8 cellular contexts compared by ENCODE assay signal in genomic region chr6:117907600-117908245, GRCh38. TPM values are rescaled to one million over a fixed set of nuclear protein-coding genes. Genes with fewer than 3 reads are reported as not detected.
DNase-seq lines count a peak whose midpoint lies in the region; ATAC-seq and TF ChIP-seq lines count a peak whose summit lies in the region.

No MANE protein-coding gene starts in this region.

- DNase-seq in activated CD4-positive, alpha-beta T cell treated with anti-CD3 and anti-CD28 coated beads for 36 hours = peak; percentile 12
- no peak for DNase-seq in activated CD4-positive, alpha-beta T cell treated with anti-CD3 and anti-CD28 coated beads for 1 hour
- peak in 4 of 7 donors; percentile 12 to 18 (median 14) for DNase-seq in adrenal gland
- no peak for DNase-seq in kidney epithelial cell (ENCODE audit: low read depth)
- no peak for DNase-seq in thoracic aorta (ENCODE audit: low spot score)
- DNase-seq in OCI-M2 (lab: John Stamatoyannopoulos, UW; ENCODE audit: unreplicated experiment) = no peak

- no peak overlapping the region for H3K27ac Mint-ChIP-seq in activated CD4-positive, alpha-beta T cell treated with anti-CD3 and anti-CD28 coated beads for 36 hours

- peaks cover 11 to 14% of the 10 kb centered on the region in 2 donors for H3K4me1 ChIP-seq in adrenal gland (replicated peaks in 1 of 2)
- H3K4me1 ChIP-seq in thoracic aorta (ENCODE audit: control insufficient read depth in 1 of 2, low read depth in 2 of 2) = peaks cover 7 to 19% of the 10 kb centered on the region in 2 donors

- 0 to 2% (median 1%) methylated on average over 31 to 82 of the region's 82 CpGs; no CpG with 5 or more reads in 1 of the 4 donors for WGBS in adrenal gland, 4 donors

- peak; percentile 17 for ATAC-seq in activated CD4-positive, alpha-beta T cell treated with anti-CD3 and anti-CD28 coated beads for 36 hours
- peak; percentile 10 for ATAC-seq in HG03108 (IDR thresholded peaks at IDR 0.05; ENCODE audit: unreplicated experiment)
- ATAC-seq in thoracic aorta (ENCODE audit: insufficient number of reproducible peaks, low FRiP score, low read depth) = no peak
- no peak for ATAC-seq in GM19397 (IDR thresholded peaks at IDR 0.05; ENCODE audit: unreplicated experiment)

- no peak for TF ChIP-seq POLR2A in adrenal gland (IDR thresholded peaks at IDR 0.05)

- H3K36me3 ChIP-seq in adrenal gland (replicated peaks in 1 of 2) = no peaks in the 10 kb centered on the region
- no peaks in the 10 kb centered on the region for H3K36me3 ChIP-seq in kidney epithelial cell (ENCODE audit: control insufficient read depth, insufficient read depth, low read length)
- H3K36me3 ChIP-seq in thoracic aorta = no peaks in the 10 kb centered on the region

- H3K9me3 ChIP-seq in adrenal gland (replicated peaks in 1 of 3) = no peaks in the 10 kb centered on the region
- H3K9me3 ChIP-seq in thoracic aorta = no peaks in the 10 kb centered on the region

- H3K4me3 Mint-ChIP-seq in activated CD4-positive, alpha-beta T cell treated with anti-CD3 and anti-CD28 coated beads for 36 hours = no peak overlapping the region

- H3K4me3 ChIP-seq in adrenal gland (peak overlapping the region in 1 of 4 donors; percentile 77), kidney epithelial cell (ENCODE audit: low read depth, low read length) (peak overlapping the region; percentile 49), thoracic aorta (peak overlapping the region; percentile 70)

- POLR2A ChIA-PET in activated CD4-positive, alpha-beta T cell treated with anti-CD3 and anti-CD28 coated beads for 36 hours (lab: Charles Lee) = no interaction called here

- no peaks in the 10 kb centered on the region for H3K9me3 Mint-ChIP-seq in activated CD4-positive, alpha-beta T cell treated with anti-CD3 and anti-CD28 coated beads for 36 hours (ENCODE audit: low read depth)

- H3K27me3 ChIP-seq in adrenal gland (peaks cover 27% of the 10 kb centered on the region), kidney epithelial cell (ENCODE audit: control insufficient read depth, insufficient read depth, low read length) (peaks cover 21% of the 10 kb centered on the region), thoracic aorta (replicated peaks; ENCODE audit: insufficient read depth) (no peaks in the 10 kb centered on the region)

- H3K27ac ChIP-seq in adrenal gland (peak overlapping the region in 1 of 5 donors; percentile 58), thoracic aorta (no peak overlapping the region)

- TF ChIP-seq CTCF in adrenal gland (IDR thresholded peaks at IDR 0.05) (no peak), kidney epithelial cell (IDR thresholded peaks at IDR 0.05; ENCODE audit: insufficient read depth, low read length, poor library complexity, severe bottlenecking) (no peak), thoracic aorta (IDR thresholded peaks at IDR 0.05) (no peak)

- intact Hi-C loops in activated CD4-positive, alpha-beta T cell treated with anti-CD3 and anti-CD28 coated beads for 36 hours (cut with DNase I, micrococcal nuclease) = loop anchor here in 1 of 2 experiments (10.0 kb wide), 1 partner anchor 303 kb away; the partner anchor contains the start of gene GOPC
- intact Hi-C loops in adrenal gland (cut with DNase I) = no loop called here

- H3K4me1 Mint-ChIP-seq in activated CD4-positive, alpha-beta T cell treated with anti-CD3 and anti-CD28 coated beads for 36 hours = peaks cover 11% of the 10 kb centered on the region

- CTCF ChIA-PET in activated CD4-positive, alpha-beta T cell treated with anti-CD3 and anti-CD28 coated beads for 36 hours (lab: Charles Lee) = no interaction called here

- peaks cover 60% of the 10 kb centered on the region for H3K27me3 Mint-ChIP-seq in activated CD4-positive, alpha-beta T cell treated with anti-CD3 and anti-CD28 coated beads for 36 hours

- H3K36me3 Mint-ChIP-seq in activated CD4-positive, alpha-beta T cell treated with anti-CD3 and anti-CD28 coated beads for 36 hours (ENCODE audit: low read depth) = no peaks in the 10 kb centered on the region

RNA-seq across cellular contexts. Expression of gene SLC35F1, which starts 0.7 kb away (rescaled TPM):
- under 1 TPM; 0.18 to 0.23 TPM for total RNA-seq in activated CD4-positive, alpha-beta T cell treated with anti-CD3 and anti-CD28 coated beads for 36 hours
- total RNA-seq in adrenal gland = 1 to 10 TPM in 6 of 8 donors, under 1 TPM in 2; 0.50 to 3.3 (median 1.7) TPM
- 1 to 10 TPM in 2 of 3 donors, under 1 TPM in 1; 0.32 to 4.0 (median 1.5) TPM for polyA plus RNA-seq in adrenal gland
- total RNA-seq in kidney epithelial cell = 0.34 and 0.38 TPM in 2 replicates
- 1 to 10 TPM in 1 of 2 donors, under 1 TPM in 1; 0.81 to 3.0 TPM for total RNA-seq in thoracic aorta

Comparison
In these comparisons a context has a peak if more than half of its experiments do, and no peak if none do; other contexts are left out.
1. DNase-seq: peak in activated CD4-positive, alpha-beta T cell treated with anti-CD3 and anti-CD28 coated beads for 36 hours (single experiment) and adrenal gland (4 of 7); none in activated CD4-positive, alpha-beta T cell treated with anti-CD3 and anti-CD28 coated beads for 1 hour (single experiment), kidney epithelial cell (single experiment), thoracic aorta (single experiment) and OCI-M2 (single experiment).
2. ATAC-seq: peak in activated CD4-positive, alpha-beta T cell treated with anti-CD3 and anti-CD28 coated beads for 36 hours (single experiment) and HG03108 (single experiment); none in thoracic aorta (single experiment) and GM19397 (single experiment).